Comparison of ENCODE assay signal across 13 cellular contexts in genomic region chr4:66475596-66475995, GRCh38.
"Had no signal": no experiment of that assay in that cellular context is flagged by ENCODE, and none has a peak within 500 bp of the region (broad histone marks: within the 10 kb centered on the region; RNA-seq: fewer than 3 reads in every experiment).

No MANE protein-coding gene starts in this region.

- H3K27ac ChIP-seq: lower lobe of right lung, thoracic aorta had no signal

- H3K4me3 ChIP-seq: lower lobe of right lung, thoracic aorta had no signal

- ATAC-seq: activated T-helper 17 cell treated with anti-CD3 and anti-CD28 coated beads, Interleukin-2, amount 50 U/mL, for 72 hours; stimulated activated naive CD8-positive, alpha-beta T cell treated with anti-CD3 and anti-CD28 coated beads, Interleukin-15, amount 100 ng/mL, for 72 hours had no signal

- H3K9me3 ChIP-seq: lower lobe of right lung, thoracic aorta had no signal

- H3K36me3 ChIP-seq: lower lobe of right lung, thoracic aorta had no signal

- DNase-seq: activated CD4-positive, alpha-beta T cell treated with anti-CD3 and anti-CD28 coated beads for 48 hours; activated CD8-positive, alpha-beta memory T cell treated with anti-CD3 and anti-CD28 coated beads for 24 hours; activated naive CD4-positive, alpha-beta T cell treated with anti-CD3 and anti-CD28 coated beads for 36 hours; central memory CD4-positive, alpha-beta T cell; effector memory CD4-positive, alpha-beta T cell; hypothalamus; lower lobe of right lung; stimulated activated CD4-positive, alpha-beta T cell treated with anti-CD3 and anti-CD28 coated beads, Interleukin-15, amount 100 ng/mL, for 24 hours; stimulated activated CD4-positive, alpha-beta T cell treated with anti-CD3 and anti-CD28 coated beads, Interleukin-4, amount 100 ng/mL, for 24 hours; stimulated activated naive CD8-positive, alpha-beta T cell treated with anti-CD3 and anti-CD28 coated beads, Interleukin-15, amount 100 ng/mL, for 72 hours; T1000 had no signal
